9 cellular contexts compared by ENCODE assay signal in the genomic region with DNA sequence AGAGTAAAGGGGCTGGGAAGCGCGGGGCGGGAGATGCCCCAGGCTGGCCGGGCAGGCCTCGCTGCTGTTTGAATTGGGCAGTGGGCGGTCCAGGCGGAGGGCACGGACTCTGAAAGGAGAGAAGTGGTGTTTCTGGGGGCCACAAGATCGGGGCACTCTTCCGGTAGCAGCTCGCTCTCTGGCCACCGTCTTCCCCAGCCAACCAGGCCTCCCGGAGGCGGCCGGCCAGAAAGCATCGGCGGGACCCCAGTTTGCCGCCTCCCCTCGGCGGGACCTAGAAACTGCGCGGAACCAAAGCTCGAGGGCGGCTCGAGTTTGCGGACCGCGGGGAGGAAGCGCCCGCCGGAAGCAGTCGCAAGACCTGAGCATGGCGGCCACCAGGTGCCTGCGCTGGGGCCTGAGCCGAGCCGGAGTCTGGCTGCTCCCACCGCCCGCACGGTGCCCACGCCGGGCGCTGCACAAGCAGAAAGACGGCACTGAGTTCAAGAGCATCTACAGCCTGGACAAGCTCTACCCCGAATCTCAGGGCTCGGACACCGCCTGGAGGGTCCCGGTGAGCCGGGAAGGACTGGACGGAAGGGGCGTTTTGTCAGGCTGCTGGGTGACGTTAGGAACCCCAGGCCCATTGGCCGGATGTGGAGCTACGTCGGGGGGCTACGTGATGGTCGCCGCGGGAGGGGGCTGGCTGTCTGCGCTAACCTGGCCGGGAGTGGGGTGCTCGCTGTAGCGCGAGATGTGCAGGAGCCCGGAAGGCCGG. TPM values are rescaled to one million over a fixed set of nuclear protein-coding genes. Genes with fewer than 3 reads are reported as not detected.
DNase-seq lines count a peak whose midpoint lies in the region; ATAC-seq, FAIRE-seq and TF ChIP-seq lines count a peak whose summit lies in the region.
"Had no signal": no experiment of that assay in that cellular context is flagged by ENCODE, and none has a peak within 500 bp of the region (broad histone marks: within the 10 kb centered on the region; RNA-seq: fewer than 3 reads in every experiment).

A gene (plus strand): TSS at position 351 of the 757 bp plus-strand sequence. CDS start 17 bp downstream, at position 368.

- intact Hi-C loops in kidney (cut with DNase I): no loop called here

- peaks cover 9 to 16% of the 10 kb centered on the region in 2 donors for H3K4me1 ChIP-seq in kidney (ENCODE audit: control insufficient read depth in 1 of 2, insufficient read depth in 1 of 2, low read depth in 1 of 2, low read length in 2 of 2)

- DNase-seq in AG08395 (ENCODE audit: low spot score): peak; percentile 90
- DNase-seq in NCI-H2227 (lab: John Stamatoyannopoulos, UW; ENCODE audit: unreplicated experiment): peak; percentile 96
- peak; percentile 49 for DNase-seq in activated CD4-positive, CD25-positive, alpha-beta regulatory T cell treated with anti-CD3 and anti-CD28 coated beads, Interleukin-2, amount 50 U/mL, for 16 hours (ENCODE audit: low read depth, low spot score)
- DNase-seq in central memory CD8-positive, alpha-beta T cell (ENCODE audit: low spot score in 2 of 2): peak; percentile 71 to 73
- DNase-seq in kidney: peak; percentile 94
- peak; percentile 61 to 72 for DNase-seq in stimulated activated CD4-positive, alpha-beta T cell treated with anti-CD3 and anti-CD28 coated beads, Interleukin-15, amount 100 ng/mL, for 1 hour (ENCODE audit: low read depth in 1 of 2, low spot score in 1 of 2)

- H3K27me3 Mint-ChIP-seq in central memory CD8-positive, alpha-beta T cell: no peaks in the 10 kb centered on the region

- H3K9ac ChIP-seq in kidney (ENCODE audit: low read length in 2 of 2): peak within 1 kb of the TSS; percentile 80 to 82

- peaks cover 11% of the 10 kb centered on the region for H3K36me3 Mint-ChIP-seq in central memory CD8-positive, alpha-beta T cell (ENCODE audit: insufficient read depth)

- H3K4me3 ChIP-seq in kidney (ENCODE audit: low read length in 2 of 2): peak within 1 kb of the TSS; percentile 87 to 92

- no peaks in the 10 kb centered on the region for H3K9me3 Mint-ChIP-seq in central memory CD8-positive, alpha-beta T cell

- peak within 1 kb of the TSS; percentile 66 to 76 for H3K27ac ChIP-seq in kidney (ENCODE audit: low read depth in 2 of 2, low read length in 2 of 2)

- ATAC-seq in GM18868 (IDR thresholded peaks at IDR 0.05; ENCODE audit: unreplicated experiment) (peak; percentile 84), HG03103 (IDR thresholded peaks at IDR 0.05; ENCODE audit: low read depth, unreplicated experiment) (peak; percentile 80)
- peak; percentile 92 for ATAC-seq in central memory CD8-positive, alpha-beta T cell (replicated peaks; ENCODE audit: extremely low read depth, poor library complexity, severe bottlenecking)

- no peak for FAIRE-seq in kidney (lab: Jason Lieb, UNC)
- FAIRE-seq: TTC549 had no signal

- H3K4me1 Mint-ChIP-seq in central memory CD8-positive, alpha-beta T cell: peaks cover 31% of the 10 kb centered on the region

- H3K4me3 Mint-ChIP-seq in central memory CD8-positive, alpha-beta T cell: peak within 1 kb of the TSS; percentile 90

- H3K27ac Mint-ChIP-seq in central memory CD8-positive, alpha-beta T cell (ENCODE audit: low read depth): peak within 1 kb of the TSS; percentile 85

- H3K36me3 ChIP-seq in kidney (ENCODE audit: control insufficient read depth in 1 of 2, insufficient read depth in 2 of 2, low read length in 2 of 2): peaks cover 4 to 5% of the 10 kb centered on the region in 2 donors

- no peaks in the 10 kb centered on the region for H3K9me3 ChIP-seq in kidney (ENCODE audit: control insufficient read depth in 1 of 2, low read length in 2 of 2)

- peak; percentile 44 for TF ChIP-seq CTCF in kidney (IDR thresholded peaks at IDR 0.05; ENCODE audit: borderline replicate concordance, extremely low read depth, insufficient read depth)

RNA-seq across cellular contexts. Expression of the gene that starts here (rescaled TPM):
- 23.1 TPM for total RNA-seq in kidney
- polyA plus RNA-seq in kidney (ENCODE audit: insufficient read depth, low read depth, low replicate concordance): 84.5 TPM

Comparison
In these comparisons a context has a peak if more than half of its experiments do, and no peak if none do; other contexts are left out.
1. Peak in every context shown above with its lines: DNase-seq, ATAC-seq, H3K4me3 ChIP-seq and H3K27ac ChIP-seq.